8 cellular contexts compared by ENCODE assay signal in genomic region chr12:104750061-104750460, GRCh38.
DNase-seq lines count a peak whose midpoint lies in the region; ATAC-seq and TF ChIP-seq lines count a peak whose summit lies in the region.

No MANE protein-coding gene starts in this region.

- H3K9me3 ChIP-seq in naive thymus-derived CD4-positive, alpha-beta T cell (ENCODE audit: control insufficient read depth in 2 of 3, low read length in 3 of 3): no peaks in the 10 kb centered on the region
- H3K9me3 ChIP-seq in WERI-Rb-1 (ENCODE audit: severe bottlenecking): no peaks in the 10 kb centered on the region

- peaks cover 4 to 16% of the 10 kb centered on the region in 2 donors for H3K4me1 ChIP-seq in naive thymus-derived CD4-positive, alpha-beta T cell (ENCODE audit: control insufficient read depth in 2 of 2, insufficient read depth in 2 of 2, low read length in 2 of 2)

- DNase-seq in activated CD4-positive, alpha-beta T cell treated with anti-CD3 and anti-CD28 coated beads, Interleukin-2, amount 10 ng/mL, durations not matched to agents 24 days and 14 days: peak; percentile 80
- no peak for DNase-seq in activated CD4-positive, alpha-beta T cell treated with anti-CD3 and anti-CD28 coated beads for 48 hours
- no peak for DNase-seq in activated T-helper 1 cell treated with anti-CD3 and anti-CD28 coated beads, Interleukin-12 subunit alpha, Interleukin-12 subunit beta, Interleukin-2, Interleukin-4 antibody, amounts not matched to agents 30 ng/mL and 10 ng/mL and 1 ng/mL, durations not matched to agents 14 hours and 24 hours and 36 hours (ENCODE audit: low spot score)
- no peak for DNase-seq in naive thymus-derived CD4-positive, alpha-beta T cell
- DNase-seq in cortex of kidney (lab: John Stamatoyannopoulos, UW) (no peak), WERI-Rb-1 (no peak), kidney glomerular epithelial cell (lab: John Stamatoyannopoulos, UW) (no peak)

- no peaks in the 10 kb centered on the region for H3K27me3 ChIP-seq in naive thymus-derived CD4-positive, alpha-beta T cell (ENCODE audit: control insufficient read depth in 2 of 2, insufficient read depth in 2 of 2, low read length in 2 of 2)
- H3K27me3 ChIP-seq in WERI-Rb-1 (ENCODE audit: insufficient read depth, low read depth, severe bottlenecking): no peaks in the 10 kb centered on the region

- POLR2A ChIA-PET in naive thymus-derived CD4-positive, alpha-beta T cell (lab: Charles Lee): no interaction called here

- H3K27ac ChIP-seq in naive thymus-derived CD4-positive, alpha-beta T cell (ENCODE audit: low read depth, low read length): no peak overlapping the region
- no peak overlapping the region for H3K27ac ChIP-seq in WERI-Rb-1

- H3K9me3 Mint-ChIP-seq in activated CD4-positive, alpha-beta T cell treated with anti-CD3 and anti-CD28 coated beads, Interleukin-2, amount 10 ng/mL, durations not matched to agents 24 days and 14 days: no peaks in the 10 kb centered on the region
- H3K9me3 Mint-ChIP-seq in activated T-helper 1 cell treated with anti-CD3 and anti-CD28 coated beads, Interleukin-12 subunit alpha, Interleukin-12 subunit beta, Interleukin-2, Interleukin-4 antibody, amounts not matched to agents 30 ng/mL and 10 ng/mL and 1 ng/mL, durations not matched to agents 14 hours and 24 hours and 36 hours: no peaks in the 10 kb centered on the region
- H3K9me3 Mint-ChIP-seq in naive thymus-derived CD4-positive, alpha-beta T cell: peaks cover 0 to 2% (median 0%) of the 10 kb centered on the region in 11 donors

- no peak overlapping the region for H3K4me3 ChIP-seq in naive thymus-derived CD4-positive, alpha-beta T cell (ENCODE audit: low read length)
- H3K4me3 ChIP-seq in WERI-Rb-1 (ENCODE audit: low read depth, low read length): no peak overlapping the region

- no peak for TF ChIP-seq CTCF in WERI-Rb-1 (IDR thresholded peaks at IDR 0.05; ENCODE audit: low read depth, low read length)

- intact Hi-C loops in activated CD4-positive, alpha-beta T cell treated with anti-CD3 and anti-CD28 coated beads, Interleukin-2, amount 10 ng/mL, durations not matched to agents 24 days and 14 days (cut with micrococcal nuclease): no loop called here
- intact Hi-C loops in activated T-helper 1 cell treated with anti-CD3 and anti-CD28 coated beads, Interleukin-12 subunit alpha, Interleukin-12 subunit beta, Interleukin-2, Interleukin-4 antibody, amounts not matched to agents 30 ng/mL and 10 ng/mL and 1 ng/mL, durations not matched to agents 14 hours and 24 hours and 36 hours (cut with micrococcal nuclease): no loop called here
- intact Hi-C loops in naive thymus-derived CD4-positive, alpha-beta T cell (cut with micrococcal nuclease): no loop called here

- peak overlapping the region; percentile 18 for H3K4me3 Mint-ChIP-seq in activated CD4-positive, alpha-beta T cell treated with anti-CD3 and anti-CD28 coated beads, Interleukin-2, amount 10 ng/mL, durations not matched to agents 24 days and 14 days
- no peak overlapping the region for H3K4me3 Mint-ChIP-seq in activated T-helper 1 cell treated with anti-CD3 and anti-CD28 coated beads, Interleukin-12 subunit alpha, Interleukin-12 subunit beta, Interleukin-2, Interleukin-4 antibody, amounts not matched to agents 30 ng/mL and 10 ng/mL and 1 ng/mL, durations not matched to agents 14 hours and 24 hours and 36 hours
- peak overlapping the region in 1 of 10 donors; percentile 57 for H3K4me3 Mint-ChIP-seq in naive thymus-derived CD4-positive, alpha-beta T cell

- CTCF ChIA-PET in naive thymus-derived CD4-positive, alpha-beta T cell (lab: Charles Lee): no interaction called here

- peaks cover 57% of the 10 kb centered on the region for H3K4me1 Mint-ChIP-seq in activated CD4-positive, alpha-beta T cell treated with anti-CD3 and anti-CD28 coated beads, Interleukin-2, amount 10 ng/mL, durations not matched to agents 24 days and 14 days
- peaks cover 80% of the 10 kb centered on the region for H3K4me1 Mint-ChIP-seq in activated T-helper 1 cell treated with anti-CD3 and anti-CD28 coated beads, Interleukin-12 subunit alpha, Interleukin-12 subunit beta, Interleukin-2, Interleukin-4 antibody, amounts not matched to agents 30 ng/mL and 10 ng/mL and 1 ng/mL, durations not matched to agents 14 hours and 24 hours and 36 hours (ENCODE audit: low read depth)
- peaks cover 39 to 72% (median 50%) of the 10 kb centered on the region in 7 donors for H3K4me1 Mint-ChIP-seq in naive thymus-derived CD4-positive, alpha-beta T cell

- H3K36me3 ChIP-seq in naive thymus-derived CD4-positive, alpha-beta T cell (ENCODE audit: control insufficient read depth in 2 of 3, insufficient read depth in 3 of 3, low read length in 3 of 3): no peaks in the 10 kb centered on the region
- H3K36me3 ChIP-seq in WERI-Rb-1: no peaks in the 10 kb centered on the region

- no peaks in the 10 kb centered on the region for H3K27me3 Mint-ChIP-seq in activated CD4-positive, alpha-beta T cell treated with anti-CD3 and anti-CD28 coated beads, Interleukin-2, amount 10 ng/mL, durations not matched to agents 24 days and 14 days
- H3K27me3 Mint-ChIP-seq in activated T-helper 1 cell treated with anti-CD3 and anti-CD28 coated beads, Interleukin-12 subunit alpha, Interleukin-12 subunit beta, Interleukin-2, Interleukin-4 antibody, amounts not matched to agents 30 ng/mL and 10 ng/mL and 1 ng/mL, durations not matched to agents 14 hours and 24 hours and 36 hours (ENCODE audit: insufficient read depth): no peaks in the 10 kb centered on the region
- no peaks in the 10 kb centered on the region for H3K27me3 Mint-ChIP-seq in naive thymus-derived CD4-positive, alpha-beta T cell

- H3K36me3 Mint-ChIP-seq in activated CD4-positive, alpha-beta T cell treated with anti-CD3 and anti-CD28 coated beads, Interleukin-2, amount 10 ng/mL, durations not matched to agents 24 days and 14 days (ENCODE audit: low read depth): peaks cover 6% of the 10 kb centered on the region
- peaks cover 13% of the 10 kb centered on the region for H3K36me3 Mint-ChIP-seq in activated T-helper 1 cell treated with anti-CD3 and anti-CD28 coated beads, Interleukin-12 subunit alpha, Interleukin-12 subunit beta, Interleukin-2, Interleukin-4 antibody, amounts not matched to agents 30 ng/mL and 10 ng/mL and 1 ng/mL, durations not matched to agents 14 hours and 24 hours and 36 hours (ENCODE audit: low read depth)
- H3K36me3 Mint-ChIP-seq in naive thymus-derived CD4-positive, alpha-beta T cell: peaks cover 0 to 20% (median 0%) of the 10 kb centered on the region in 5 donors

- peak overlapping the region; percentile 59 for H3K27ac Mint-ChIP-seq in activated CD4-positive, alpha-beta T cell treated with anti-CD3 and anti-CD28 coated beads, Interleukin-2, amount 10 ng/mL, durations not matched to agents 24 days and 14 days
- peak overlapping the region; percentile 7 for H3K27ac Mint-ChIP-seq in activated T-helper 1 cell treated with anti-CD3 and anti-CD28 coated beads, Interleukin-12 subunit alpha, Interleukin-12 subunit beta, Interleukin-2, Interleukin-4 antibody, amounts not matched to agents 30 ng/mL and 10 ng/mL and 1 ng/mL, durations not matched to agents 14 hours and 24 hours and 36 hours
- H3K27ac Mint-ChIP-seq in naive thymus-derived CD4-positive, alpha-beta T cell: peak overlapping the region in 2 of 9 donors; percentile 53 to 73

- peak; percentile 70 for ATAC-seq in HG03280 (IDR thresholded peaks at IDR 0.05; ENCODE audit: unreplicated experiment)
- peak; percentile 85 for ATAC-seq in naive thymus-derived CD4-positive, alpha-beta T cell
